Comparison of ENCODE assay signal across 8 cellular contexts in genomic region chr4:39456946-39457763, GRCh38. TPM values are rescaled to one million over a fixed set of nuclear protein-coding genes. Genes with fewer than 3 reads are reported as not detected.
DNase-seq lines count a peak whose midpoint lies in the region; ATAC-seq lines count a peak whose summit lies in the region.

No MANE protein-coding gene starts in this region.

- peaks cover 48% of the 10 kb centered on the region for H3K4me1 Mint-ChIP-seq in activated CD4-positive, alpha-beta memory T cell treated with anti-CD3 and anti-CD28 coated beads, Interleukin-2, amount 10 ng/mL, durations not matched to agents 7 days and 5 days
- peaks cover 23% of the 10 kb centered on the region for H3K4me1 Mint-ChIP-seq in stimulated activated memory B cell treated with anti-CD40 and anti-IgM and Interleukin-4, amounts not matched to agents 10 μg/mL and 1 μg/mL and 100 μg/mL, for 72 hours

- H3K27me3 Mint-ChIP-seq in activated CD4-positive, alpha-beta memory T cell treated with anti-CD3 and anti-CD28 coated beads, Interleukin-2, amount 10 ng/mL, durations not matched to agents 7 days and 5 days, result no peaks in the 10 kb centered on the region
- no peaks in the 10 kb centered on the region for H3K27me3 Mint-ChIP-seq in stimulated activated memory B cell treated with anti-CD40 and anti-IgM and Interleukin-4, amounts not matched to agents 10 μg/mL and 1 μg/mL and 100 μg/mL, for 72 hours

- no peaks in the 10 kb centered on the region for H3K9me3 Mint-ChIP-seq in activated CD4-positive, alpha-beta memory T cell treated with anti-CD3 and anti-CD28 coated beads, Interleukin-2, amount 10 ng/mL, durations not matched to agents 7 days and 5 days
- no peaks in the 10 kb centered on the region for H3K9me3 Mint-ChIP-seq in stimulated activated memory B cell treated with anti-CD40 and anti-IgM and Interleukin-4, amounts not matched to agents 10 μg/mL and 1 μg/mL and 100 μg/mL, for 72 hours

- H3K27ac Mint-ChIP-seq in activated CD4-positive, alpha-beta memory T cell treated with anti-CD3 and anti-CD28 coated beads, Interleukin-2, amount 10 ng/mL, durations not matched to agents 7 days and 5 days, result peak overlapping the region; percentile 49
- peak overlapping the region; percentile 100 for H3K27ac Mint-ChIP-seq in stimulated activated memory B cell treated with anti-CD40 and anti-IgM and Interleukin-4, amounts not matched to agents 10 μg/mL and 1 μg/mL and 100 μg/mL, for 72 hours

- H3K4me3 Mint-ChIP-seq in activated CD4-positive, alpha-beta memory T cell treated with anti-CD3 and anti-CD28 coated beads, Interleukin-2, amount 10 ng/mL, durations not matched to agents 7 days and 5 days, result peak overlapping the region; percentile 92
- H3K4me3 Mint-ChIP-seq in stimulated activated memory B cell treated with anti-CD40 and anti-IgM and Interleukin-4, amounts not matched to agents 10 μg/mL and 1 μg/mL and 100 μg/mL, for 72 hours, result peak overlapping the region; percentile 98

- CTCF ChIA-PET in activated CD4-positive, alpha-beta memory T cell treated with anti-CD3 and anti-CD28 coated beads, Interleukin-2, amount 10 ng/mL, durations not matched to agents 7 days and 5 days (lab: Charles Lee), result interaction anchor here (0.9 to 1.2 kb wide), 2 partner anchors 10 to 55 kb away, joined by 3 to 5 read pairs; no protein-coding TSS in a partner anchor

- no peak for ATAC-seq in stimulated activated memory B cell treated with anti-CD40 and anti-IgM and Interleukin-4, amounts not matched to agents 10 μg/mL and 1 μg/mL and 100 μg/mL, for 72 hours
- ATAC-seq in HG03135 (IDR thresholded peaks at IDR 0.05; ENCODE audit: unreplicated experiment), result no peak
- no peak for ATAC-seq in GM21528 (IDR thresholded peaks at IDR 0.05; ENCODE audit: low FRiP score, unreplicated experiment)

- POLR2A ChIA-PET in activated CD4-positive, alpha-beta memory T cell treated with anti-CD3 and anti-CD28 coated beads, Interleukin-2, amount 10 ng/mL, durations not matched to agents 7 days and 5 days (lab: Charles Lee), result interaction anchor here (1.0 to 6.4 kb wide), 10 partner anchors 9 to 600 kb away, joined by 4 to 73 read pairs (median 18); partner anchors contain the start of genes N4BP2, RFC1, SMIM14 and UBE2K

- peaks cover 61% of the 10 kb centered on the region for H3K36me3 Mint-ChIP-seq in activated CD4-positive, alpha-beta memory T cell treated with anti-CD3 and anti-CD28 coated beads, Interleukin-2, amount 10 ng/mL, durations not matched to agents 7 days and 5 days (ENCODE audit: low read depth)
- H3K36me3 Mint-ChIP-seq in stimulated activated memory B cell treated with anti-CD40 and anti-IgM and Interleukin-4, amounts not matched to agents 10 μg/mL and 1 μg/mL and 100 μg/mL, for 72 hours, result peaks cover 52% of the 10 kb centered on the region

- peak overlapping the region; percentile 99 for H3K4me3 ChIP-seq in iPS-11a (ENCODE audit: low read depth, low read length)

- peak; percentile 24 for DNase-seq in NOMO-1 treated with DMSO at 0.1 percent for 48 hours (lab: John Stamatoyannopoulos, UW; ENCODE audit: unreplicated experiment)
- DNase-seq in NOMO-1 treated with dmso at 0.1 percent for 144 hours (lab: John Stamatoyannopoulos, UW; ENCODE audit: unreplicated experiment), result no peak
- no peak for DNase-seq in activated CD4-positive, alpha-beta memory T cell treated with anti-CD3 and anti-CD28 coated beads, Interleukin-2, amount 10 ng/mL, durations not matched to agents 7 days and 5 days
- DNase-seq in DMS153 treated with DMSO at 0.1 percent for 48 hours (lab: John Stamatoyannopoulos, UW; ENCODE audit: unreplicated experiment), result no peak

RNA-seq across cellular contexts. Expression of gene RPL9, which starts 1.6 kb away (rescaled TPM):
- total RNA-seq in activated CD4-positive, alpha-beta memory T cell treated with anti-CD3 and anti-CD28 coated beads, Interleukin-2, amount 10 ng/mL, durations not matched to agents 7 days and 5 days, result 100 to 1,000 TPM; 891 to 916 TPM

RNA-seq across cellular contexts. Expression of gene LIAS, which starts 1.7 kb away (rescaled TPM):
- total RNA-seq in activated CD4-positive, alpha-beta memory T cell treated with anti-CD3 and anti-CD28 coated beads, Interleukin-2, amount 10 ng/mL, durations not matched to agents 7 days and 5 days, result 10 to 100 TPM; 13.0 to 14.0 TPM

RNA-seq across cellular contexts. Expression of gene KLB, which starts 50.4 kb away (rescaled TPM):
- total RNA-seq in activated CD4-positive, alpha-beta memory T cell treated with anti-CD3 and anti-CD28 coated beads, Interleukin-2, amount 10 ng/mL, durations not matched to agents 7 days and 5 days, result not detected
